26 cellular contexts compared by ENCODE assay signal in genomic region chr11:14932447-14932846, GRCh38. TPM values are rescaled to one million over a fixed set of nuclear protein-coding genes. Genes with fewer than 3 reads are reported as not detected.
"Had no signal": no experiment of that assay in that cellular context is flagged by ENCODE, and none has a peak within 500 bp of the region (broad histone marks: within the 10 kb centered on the region; RNA-seq: fewer than 3 reads in every experiment).

No MANE protein-coding gene starts in this region.

- H3K27ac ChIP-seq: ascending aorta, breast epithelium, coronary artery, dorsolateral prefrontal cortex, foreskin keratinocyte, gastrocnemius medialis, heart left ventricle had no signal

- H3K27me3 ChIP-seq: ascending aorta, foreskin keratinocyte, gastrocnemius medialis had no signal

- DNase-seq: activated CD4-positive, alpha-beta T cell treated with anti-CD3 and anti-CD28 coated beads for 36 hours; activated CD4-positive, CD25-positive, alpha-beta regulatory T cell; activated CD4-positive, CD25-positive, alpha-beta regulatory T cell treated with anti-CD3 and anti-CD28 coated beads, Interleukin-2, amount 50 U/mL, for 72 hours; activated CD8-positive, alpha-beta memory T cell treated with anti-CD3 and anti-CD28 coated beads for 24 hours; activated CD8-positive, alpha-beta T cell treated with anti-CD3 and anti-CD28 coated beads for 36 hours; activated effector memory CD4-positive, alpha-beta T cell treated with anti-CD3 and anti-CD28 coated beads, Interleukin-2, amount 50 U/mL, for 16 hours; activated naive CD4-positive, alpha-beta T cell; activated naive CD4-positive, alpha-beta T cell treated with anti-CD3 and anti-CD28 coated beads, Interleukin-2, amount 10 ng/mL, durations not matched to agents 7 days and 5 days; activated naive CD8-positive, alpha-beta T cell treated with anti-CD3 and anti-CD28 coated beads, Interleukin-2, amount 10 ng/mL, durations not matched to agents 7 days and 5 days; activated T-cell treated with anti-CD3 and anti-CD28 coated beads, Interleukin-2, amount 50 U/mL, for 4 hours; dorsolateral prefrontal cortex; effector memory CD4-positive, alpha-beta T cell; endodermal cell; foreskin keratinocyte; gastrocnemius medialis; glutamatergic neuron; heart left ventricle; T-helper 1 cell; T-helper 17 cell; T1000 had no signal

- H3K4me3 ChIP-seq: ascending aorta, breast epithelium, coronary artery, dorsolateral prefrontal cortex, gastrocnemius medialis, heart left ventricle had no signal

- H3K36me3 ChIP-seq: ascending aorta, breast epithelium, gastrocnemius medialis, heart left ventricle had no signal

RNA-seq across cellular contexts. Expression of gene CALCA, which starts 39.7 kb away (rescaled TPM):
- total RNA-seq: activated CD4-positive, alpha-beta T cell treated with anti-CD3 and anti-CD28 coated beads for 36 hours; activated CD4-positive, alpha-beta T cell treated with anti-CD3 and anti-CD28 coated beads, Interleukin-2, amount 10 ng/mL, durations not matched to agents 24 days and 14 days; activated CD8-positive, alpha-beta T cell treated with anti-CD3 and anti-CD28 coated beads for 36 hours; activated naive CD4-positive, alpha-beta T cell treated with anti-CD3 and anti-CD28 coated beads, Interleukin-2, amount 50 U/mL, for 72 hours; activated naive CD8-positive, alpha-beta T cell treated with anti-CD3 and anti-CD28 coated beads, Interleukin-2, amount 10 ng/mL, durations not matched to agents 7 days and 5 days; activated T-cell treated with anti-CD3 and anti-CD28 coated beads, Interleukin-2, amount 50 U/mL, for 4 hours; activated T-helper 2 cell treated with anti-CD3 and anti-CD28 coated beads, Interferon-gamma antibody, Interleukin-2, Interleukin-4, amounts not matched to agents 10 μg/mL and 5 μg/mL and 100 μg/mL, durations not matched to agents 14 hours and 24 hours and 36 hours; ascending aorta; breast epithelium; endodermal cell; foreskin keratinocyte; gastrocnemius medialis; T-helper 17 cell had no signal
